ENCODE assay signal across 13 cellular contexts in the genomic region with DNA sequence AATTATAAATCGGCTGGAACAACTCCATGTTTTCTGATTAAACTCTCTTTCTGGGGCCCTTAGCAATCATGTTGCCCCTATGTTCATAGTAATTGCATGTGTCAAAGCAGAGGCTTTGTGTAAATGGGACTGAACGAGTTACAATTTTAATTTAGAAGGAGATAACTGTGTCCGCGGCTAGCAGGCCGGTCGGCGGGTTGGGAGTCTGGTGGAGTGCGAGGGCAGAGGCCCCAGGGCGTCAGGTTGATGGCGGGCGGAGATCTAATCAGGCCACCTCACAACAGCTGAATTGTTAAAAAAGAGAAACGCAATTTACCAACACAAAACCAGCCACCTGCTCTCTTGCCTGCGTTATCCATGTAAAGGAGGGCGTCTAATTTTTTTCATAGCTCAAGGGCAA.
"Had no signal": no experiment of that assay in that cellular context is flagged by ENCODE, and none has a peak within 500 bp of the region (broad histone marks: within the 10 kb centered on the region; RNA-seq: fewer than 3 reads in every experiment).

No MANE protein-coding gene starts in this region.

- FAIRE-seq: astrocyte, colon, frontal cortex, TTC549 had no signal

- DNase-seq: activated CD4-positive, alpha-beta T cell treated with anti-CD3 and anti-CD28 coated beads, Interleukin-2, amount 50 U/mL, for 48 hours; activated naive CD4-positive, alpha-beta T cell treated with Interleukin-2 at 50 U/mL for 16 hours; effector CD4-positive, alpha-beta T cell; left ventricle myocardium superior; ovary; stimulated activated CD4-positive, alpha-beta T cell treated with anti-CD3 and anti-CD28 coated beads, Interleukin-4, amount 100 ng/mL, for 4 hours; stimulated activated naive CD8-positive, alpha-beta T cell treated with anti-CD3 and anti-CD28 coated beads, Interleukin-15, amount 100 ng/mL, for 72 hours; T-helper 17 cell; testis had no signal
